8 cellular contexts compared by ENCODE assay signal in genomic region chr2:238288650-238289573, GRCh38. TPM values are rescaled to one million over a fixed set of nuclear protein-coding genes. Genes with fewer than 3 reads are reported as not detected.
DNase-seq lines count a peak whose midpoint lies in the region; ATAC-seq, FAIRE-seq and TF ChIP-seq lines count a peak whose summit lies in the region.

No MANE protein-coding gene starts in this region.

- CTCF ChIA-PET in A549 (lab: Yijun Ruan, JAX), result interaction anchor here (0.7 to 22.7 kb wide), 11 partner anchors 9 to 94 kb away, joined by 3 to 351 read pairs (median 4); no protein-coding TSS in a partner anchor

- H3K9ac ChIP-seq in iPS-18a (ENCODE audit: low read length) (peak overlapping the region; percentile 53), skeletal muscle tissue (ENCODE audit: low read depth in 1 of 3, low read length in 3 of 3) (peak overlapping the region; percentile 73 to 100 (median 99))

- ATAC-seq in A549 (peak; percentile 58 to 62), HG03066 (IDR thresholded peaks at IDR 0.05; ENCODE audit: low read depth, unreplicated experiment) (peak; percentile 91)

- peak; percentile 76 to 99 for DNase-seq in A549 (ENCODE audit: low read depth in 1 of 2, low spot score in 1 of 2)
- peak; percentile 86 for DNase-seq in NCI-H2107 treated with DMSO at 0.1 percent for 48 hours (lab: John Stamatoyannopoulos, UW; ENCODE audit: unreplicated experiment)
- DNase-seq in UCSD-AML1 (lab: John Stamatoyannopoulos, UW; ENCODE audit: unreplicated experiment), result peak; percentile 98
- peak; percentile 90 for DNase-seq in brain pericyte (ENCODE audit: low read depth, low spot score)

- H3K36me3 ChIP-seq in iPS-18a (ENCODE audit: control insufficient read depth, low read depth, low read length), result no peaks in the 10 kb centered on the region
- H3K36me3 ChIP-seq in skeletal muscle tissue (ENCODE audit: control insufficient read depth in 3 of 3, insufficient read depth in 3 of 3, low read length in 3 of 3), result peaks cover 0 to 5% (median 0%) of the 10 kb centered on the region in 3 donors

- WGBS in A549 (ENCODE audit: missing lambda C conversion rate), result 2% methylated on average over 77 of the region's 108 CpGs

- no peaks in the 10 kb centered on the region for H3K9me3 ChIP-seq in A549
- H3K9me3 ChIP-seq in iPS-18a (ENCODE audit: control insufficient read depth, low read depth, low read length), result no peaks in the 10 kb centered on the region
- no peaks in the 10 kb centered on the region for H3K9me3 ChIP-seq in skeletal muscle tissue (ENCODE audit: control insufficient read depth in 3 of 3, low read length in 3 of 3)

- FAIRE-seq in A549 (lab: Jason Lieb, UNC), result no peak

- TF ChIP-seq CTCF in A549 (IDR thresholded peaks at IDR 0.05), result peak; percentile 37; the same call in 2 of the 3 replicates

- peaks cover 69% of the 10 kb centered on the region for H3K4me1 ChIP-seq in A549
- H3K4me1 ChIP-seq in iPS-18a (ENCODE audit: control insufficient read depth, low read depth, low read length), result peaks cover 27% of the 10 kb centered on the region
- H3K4me1 ChIP-seq in skeletal muscle tissue (ENCODE audit: control insufficient read depth in 3 of 3, insufficient read depth in 3 of 3, low read length in 3 of 3), result peaks cover 43 to 52% (median 44%) of the 10 kb centered on the region in 3 donors

- peak overlapping the region; percentile 92 for H3K4me2 ChIP-seq in A549

- no peak; a peak in 1 of 5 replicates for TF ChIP-seq RAD21 in A549 (conservative IDR thresholded peaks at IDR 0.05 in 1 of 2, IDR thresholded peaks at IDR 0.05 in 1 of 2)

- TF ChIP-seq EP300 in A549 (IDR thresholded peaks at IDR 0.05), result no peak

- H3K27ac ChIP-seq in A549, result peak overlapping the region; percentile 90 to 95
- peak overlapping the region; percentile 36 for H3K27ac ChIP-seq in iPS-18a (ENCODE audit: low read length)
- peak overlapping the region; percentile 96 for H3K27ac ChIP-seq in skeletal muscle tissue (ENCODE audit: low read depth, low read length)

- H3K4me3 ChIP-seq in A549 (peak overlapping the region; percentile 67), iPS-18a (ENCODE audit: low read length) (peak overlapping the region; percentile 72), skeletal muscle tissue (ENCODE audit: low read length in 3 of 3) (peak overlapping the region; percentile 66 to 95 (median 88))

- TF ChIP-seq POLR2A in A549 (IDR thresholded peaks at IDR 0.05; ENCODE audit: low read length) (peak; percentile 58; the same call in 1 of the 2 replicates), GM18526 (IDR thresholded peaks at IDR 0.05; ENCODE audit: extremely low read depth, insufficient read length) (peak; percentile 52)

- H3K27me3 ChIP-seq in iPS-18a (ENCODE audit: control insufficient read depth, insufficient read depth, low read length) (peaks cover 19% of the 10 kb centered on the region), skeletal muscle tissue (ENCODE audit: control insufficient read depth in 3 of 3, insufficient read depth in 3 of 3, low read length in 3 of 3) (peaks cover 0 to 2% (median 0%) of the 10 kb centered on the region in 3 donors)

- POLR2A ChIA-PET in A549 (lab: Yijun Ruan, JAX), result interaction anchor here (0.5 to 1.5 kb wide), 3 partner anchors 14 to 162 kb away, joined by 3 to 4 read pairs (median 3); no protein-coding TSS in a partner anchor

TF ChIP-seq in A549, 52 proteins besides CTCF, POLR2A, EP300 and RAD21 (continues in another document):
- TF ChIP-seq, protein P1, sequence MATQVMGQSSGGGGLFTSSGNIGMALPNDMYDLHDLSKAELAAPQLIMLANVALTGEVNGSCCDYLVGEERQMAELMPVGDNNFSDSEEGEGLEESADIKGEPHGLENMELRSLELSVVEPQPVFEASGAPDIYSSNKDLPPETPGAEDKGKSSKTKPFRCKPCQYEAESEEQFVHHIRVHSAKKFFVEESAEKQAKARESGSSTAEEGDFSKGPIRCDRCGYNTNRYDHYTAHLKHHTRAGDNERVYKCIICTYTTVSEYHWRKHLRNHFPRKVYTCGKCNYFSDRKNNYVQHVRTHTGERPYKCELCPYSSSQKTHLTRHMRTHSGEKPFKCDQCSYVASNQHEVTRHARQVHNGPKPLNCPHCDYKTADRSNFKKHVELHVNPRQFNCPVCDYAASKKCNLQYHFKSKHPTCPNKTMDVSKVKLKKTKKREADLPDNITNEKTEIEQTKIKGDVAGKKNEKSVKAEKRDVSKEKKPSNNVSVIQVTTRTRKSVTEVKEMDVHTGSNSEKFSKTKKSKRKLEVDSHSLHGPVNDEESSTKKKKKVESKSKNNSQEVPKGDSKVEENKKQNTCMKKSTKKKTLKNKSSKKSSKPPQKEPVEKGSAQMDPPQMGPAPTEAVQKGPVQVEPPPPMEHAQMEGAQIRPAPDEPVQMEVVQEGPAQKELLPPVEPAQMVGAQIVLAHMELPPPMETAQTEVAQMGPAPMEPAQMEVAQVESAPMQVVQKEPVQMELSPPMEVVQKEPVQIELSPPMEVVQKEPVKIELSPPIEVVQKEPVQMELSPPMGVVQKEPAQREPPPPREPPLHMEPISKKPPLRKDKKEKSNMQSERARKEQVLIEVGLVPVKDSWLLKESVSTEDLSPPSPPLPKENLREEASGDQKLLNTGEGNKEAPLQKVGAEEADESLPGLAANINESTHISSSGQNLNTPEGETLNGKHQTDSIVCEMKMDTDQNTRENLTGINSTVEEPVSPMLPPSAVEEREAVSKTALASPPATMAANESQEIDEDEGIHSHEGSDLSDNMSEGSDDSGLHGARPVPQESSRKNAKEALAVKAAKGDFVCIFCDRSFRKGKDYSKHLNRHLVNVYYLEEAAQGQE (IDR thresholded peaks at IDR 0.05), result peak; percentile 30; the same call in 1 of the 2 replicates
- no peak for TF ChIP-seq NFE2L2 (conservative IDR thresholded peaks at IDR 0.05; ENCODE audit: low read length)
- peak; percentile 89 for TF ChIP-seq MYC (IDR thresholded peaks at IDR 0.05; ENCODE audit: borderline replicate concordance, low read length)
- no peak for TF ChIP-seq SMC3 (IDR thresholded peaks at IDR 0.05)
- peak; percentile 79 for TF ChIP-seq GATA3 (IDR thresholded peaks at IDR 0.05; ENCODE audit: borderline replicate concordance)
- peak; percentile 38 for TF ChIP-seq E2F6 (IDR thresholded peaks at IDR 0.05; ENCODE audit: borderline replicate concordance, low read depth)
- TF ChIP-seq HOXB13 (CRISPR knock-in tag; IDR thresholded peaks at IDR 0.05; ENCODE audit: low read depth), result no peak
- TF ChIP-seq CBX8 (IDR thresholded peaks at IDR 0.05), result no peak
- no peak for TF ChIP-seq FOSB (CRISPR knock-in tag; IDR thresholded peaks at IDR 0.05)
- TF ChIP-seq JUNB (IDR thresholded peaks at IDR 0.05), result no peak
- peak; percentile 62; the same call in 1 of the 2 replicates for TF ChIP-seq RFX5 (IDR thresholded peaks at IDR 0.05)
- TF ChIP-seq POLR2AphosphoS2 (conservative IDR thresholded peaks at IDR 0.05; ENCODE audit: low read length), result no peak
- no peak for TF ChIP-seq KDM5A (IDR thresholded peaks at IDR 0.05)
- TF ChIP-seq ATOH8 (CRISPR knock-in tag; IDR thresholded peaks at IDR 0.05; ENCODE audit: low read depth), result peak; percentile 48; the same call in 1 of the 2 replicates
- TF ChIP-seq, protein P2, sequence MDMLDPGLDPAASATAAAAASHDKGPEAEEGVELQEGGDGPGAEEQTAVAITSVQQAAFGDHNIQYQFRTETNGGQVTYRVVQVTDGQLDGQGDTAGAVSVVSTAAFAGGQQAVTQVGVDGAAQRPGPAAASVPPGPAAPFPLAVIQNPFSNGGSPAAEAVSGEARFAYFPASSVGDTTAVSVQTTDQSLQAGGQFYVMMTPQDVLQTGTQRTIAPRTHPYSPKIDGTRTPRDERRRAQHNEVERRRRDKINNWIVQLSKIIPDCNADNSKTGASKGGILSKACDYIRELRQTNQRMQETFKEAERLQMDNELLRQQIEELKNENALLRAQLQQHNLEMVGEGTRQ (IDR thresholded peaks at IDR 0.05), result peak; percentile 44; the same call in 1 of the 2 replicates
- TF ChIP-seq CEBPB (IDR thresholded peaks at IDR 0.05), result no peak
- TF ChIP-seq ZFP36 (IDR thresholded peaks at IDR 0.05; ENCODE audit: borderline replicate concordance, partially characterized antibody), result no peak

RNA-seq across cellular contexts. Expression of gene PER2, which starts 0.5 kb away (rescaled TPM):
- polyA plus RNA-seq in A549 (2011; rRNA removed), result 8.5 and 14.4 TPM in 2 replicates
- 3.6 and 4.8 TPM in 2 replicates for polyA plus RNA-seq in A549 (2012; cell fraction: cytosol; rRNA removed)
- polyA plus RNA-seq in A549 (2012; cell fraction: nucleus; rRNA removed), result 13.6 and 17.0 TPM in 2 replicates
- 3.4 to 4.2 TPM (median 3.6 TPM) in 3 replicates for polyA plus RNA-seq in A549 (2017; fragmentation: RNase III; extraction: RNeasy Plus Mini Kit Qiagen cat#74134 plus additional on column Dnase treatment)
- 48.9 and 52.8 TPM in 2 replicates for polyA minus RNA-seq in A549 (2011; rRNA and poly(A)+ RNA removed)
- total RNA-seq in skeletal muscle tissue, result 8.4 TPM

RNA-seq across cellular contexts. Expression of gene TRAF3IP1, which starts 31.4 kb away (rescaled TPM):
- 10.6 and 10.9 TPM in 2 replicates for polyA plus RNA-seq in A549 (2011; rRNA removed)
- polyA plus RNA-seq in A549 (2012; cell fraction: cytosol; rRNA removed), result 10.9 and 12.1 TPM in 2 replicates
- polyA plus RNA-seq in A549 (2012; cell fraction: nucleus; rRNA removed), result 9.5 and 9.6 TPM in 2 replicates
- polyA plus RNA-seq in A549 (2017; fragmentation: RNase III; extraction: RNeasy Plus Mini Kit Qiagen cat#74134 plus additional on column Dnase treatment), result 19.1 to 20.2 TPM (median 19.2 TPM) in 3 replicates
- 8.8 and 12.3 TPM in 2 replicates for polyA minus RNA-seq in A549 (2011; rRNA and poly(A)+ RNA removed)
- total RNA-seq in skeletal muscle tissue, result 4.2 TPM

RNA-seq across cellular contexts. Expression of gene HES6, which starts 49.1 kb away (rescaled TPM):
- polyA plus RNA-seq in A549 (2011; rRNA removed) (5.2 and 5.4 TPM in 2 replicates), A549 (2017; fragmentation: RNase III; extraction: RNeasy Plus Mini Kit Qiagen cat#74134 plus additional on column Dnase treatment) (6.1 to 7.5 TPM (median 7.3 TPM) in 3 replicates)
- 12.4 and 18.3 TPM in 2 replicates for polyA plus RNA-seq in A549 (2012; cell fraction: cytosol; rRNA removed)
- 32.5 and 39.1 TPM in 2 replicates for polyA plus RNA-seq in A549 (2012; cell fraction: nucleus; rRNA removed)
- 1.0 and 1.7 TPM in 2 replicates for polyA minus RNA-seq in A549 (2011; rRNA and poly(A)+ RNA removed)
- total RNA-seq in skeletal muscle tissue, result 7.8 TPM

Comparison
In these comparisons a context has a peak if more than half of its experiments do, and no peak if none do; other contexts are left out.
1. Peak in every context shown above with its lines: DNase-seq, ATAC-seq, H3K4me3 ChIP-seq and H3K27ac ChIP-seq.
2. H3K27ac ChIP-seq: peak in every context shown above with its lines; median percentile 96 in skeletal muscle tissue; 92 in A549; 36 in iPS-18a.